16 cellular contexts compared by ENCODE assay signal in the genomic region with DNA sequence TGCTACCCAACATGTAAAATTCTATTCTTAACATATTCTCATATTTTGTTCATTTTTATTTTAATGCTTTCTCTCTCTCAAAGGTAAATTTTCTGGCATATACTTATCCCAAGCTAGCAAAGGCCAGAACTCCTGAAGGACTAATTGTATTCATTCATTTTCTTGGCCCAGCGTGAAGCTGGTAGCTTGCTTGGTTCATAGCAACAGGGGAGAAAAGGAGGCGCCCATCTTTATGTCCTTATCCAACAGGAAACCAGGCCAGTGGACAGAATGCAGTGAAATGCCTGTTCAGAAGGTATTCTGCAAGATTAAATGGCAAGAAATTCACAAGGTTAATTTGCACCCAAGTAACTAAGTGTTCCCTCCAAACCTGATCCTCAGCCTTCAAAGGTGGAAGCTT. TPM values are rescaled to one million over a fixed set of nuclear protein-coding genes. Genes with fewer than 3 reads are reported as not detected.
"Had no signal": no experiment of that assay in that cellular context is flagged by ENCODE, and none has a peak within 500 bp of the region (broad histone marks: within the 10 kb centered on the region; RNA-seq: fewer than 3 reads in every experiment).

No MANE protein-coding gene starts in this region.

- H3K4me3 ChIP-seq: body of pancreas, mucosa of descending colon, testis had no signal

- H3K9me3 Mint-ChIP-seq: activated T-helper 2 cell treated with anti-CD3 and anti-CD28 coated beads, Interferon-gamma antibody, Interleukin-2, Interleukin-4, amounts not matched to agents 10 μg/mL and 5 μg/mL and 100 μg/mL, durations not matched to agents 14 hours and 24 hours and 36 hours; immature natural killer cell; naive thymus-derived CD8-positive, alpha-beta T cell; stimulated activated naive CD8-positive, alpha-beta T cell treated with anti-CD3 and anti-CD28 coated beads, Interleukin-15, Interleukin-2, amounts not matched to agents 100 ng/mL and 50 ng/mL, for 24 hours had no signal

- H3K4me3 Mint-ChIP-seq: immature natural killer cell; naive thymus-derived CD8-positive, alpha-beta T cell; stimulated activated naive CD8-positive, alpha-beta T cell treated with anti-CD3 and anti-CD28 coated beads, Interleukin-15, Interleukin-2, amounts not matched to agents 100 ng/mL and 50 ng/mL, for 24 hours had no signal

- H3K36me3 Mint-ChIP-seq: immature natural killer cell; naive thymus-derived CD8-positive, alpha-beta T cell had no signal

- H3K27me3 ChIP-seq: testis had no signal

- H3K27ac Mint-ChIP-seq: activated T-helper 2 cell treated with anti-CD3 and anti-CD28 coated beads, Interferon-gamma antibody, Interleukin-2, Interleukin-4, amounts not matched to agents 10 μg/mL and 5 μg/mL and 100 μg/mL, durations not matched to agents 14 hours and 24 hours and 36 hours; immature natural killer cell; naive thymus-derived CD8-positive, alpha-beta T cell; stimulated activated naive CD8-positive, alpha-beta T cell treated with anti-CD3 and anti-CD28 coated beads, Interleukin-15, Interleukin-2, amounts not matched to agents 100 ng/mL and 50 ng/mL, for 24 hours had no signal

- H3K4me1 ChIP-seq: testis had no signal

- H3K27ac ChIP-seq: body of pancreas, testis had no signal

- H3K9me3 ChIP-seq: body of pancreas, mucosa of descending colon, testis had no signal

- ATAC-seq: body of pancreas; esophagus mucosa; left cardiac atrium; mucosa of descending colon; naive thymus-derived CD8-positive, alpha-beta T cell had no signal

- DNase-seq: activated CD4-positive, alpha-beta T cell treated with anti-CD3 and anti-CD28 coated beads, Interleukin-2, amount 50 U/mL, for 1 hour; activated CD4-positive, CD25-positive, alpha-beta regulatory T cell; activated naive CD4-positive, alpha-beta T cell treated with anti-CD3 and anti-CD28 coated beads, Interleukin-2, amount 50 U/mL, for 16 hours; body of pancreas; cerebellar nuclear complex; dermis blood vessel endothelial cell; immature natural killer cell; left cardiac atrium; mucosa of descending colon; naive thymus-derived CD8-positive, alpha-beta T cell; stimulated activated CD4-positive, alpha-beta T cell treated with anti-CD3 and anti-CD28 coated beads, Interleukin-4, amount 100 ng/mL, for 1 hour; stimulated activated CD8-positive, alpha-beta memory T cell treated with anti-CD3 and anti-CD28 coated beads, Interleukin-4, amount 100 ng/mL, for 48 hours; testis had no signal

RNA-seq across cellular contexts. Expression of a gene that starts 5.7 kb away (rescaled TPM):
- total RNA-seq: activated T-helper 2 cell treated with anti-CD3 and anti-CD28 coated beads, Interferon-gamma antibody, Interleukin-2, Interleukin-4, amounts not matched to agents 10 μg/mL and 5 μg/mL and 100 μg/mL, durations not matched to agents 14 hours and 24 hours and 36 hours; naive thymus-derived CD8-positive, alpha-beta T cell had no signal
